9 cellular contexts compared by ENCODE assay signal in genomic region chr7:87144173-87144657, GRCh38. TPM values are rescaled to one million over a fixed set of nuclear protein-coding genes. Genes with fewer than 3 reads are reported as not detected.
DNase-seq lines count a peak whose midpoint lies in the region; ATAC-seq, FAIRE-seq and TF ChIP-seq lines count a peak whose summit lies in the region.
"Had no signal": no experiment of that assay in that cellular context is flagged by ENCODE, and none has a peak within 500 bp of the region (broad histone marks: within the 10 kb centered on the region; RNA-seq: fewer than 3 reads in every experiment).

No MANE protein-coding gene starts in this region.

- no peak for TF ChIP-seq CTCF in GM12878 (IDR thresholded peaks at IDR 0.05 in 2 of 3, conservative IDR thresholded peaks at IDR 0.05 in 1 of 3; ENCODE audit: control insufficient read depth in 2 of 3, extremely low read depth in 1 of 3, insufficient read depth in 1 of 3, low read depth in 3 of 3, low read length in 3 of 3)
- no peak for TF ChIP-seq CTCF in transverse colon (IDR thresholded peaks at IDR 0.05)
- no peak for TF ChIP-seq CTCF in osteocyte (IDR thresholded peaks at IDR 0.05)

- SMC1A ChIA-PET in GM12878 (lab: Charles Lee; ENCODE audit: uncharacterized antibody, unreplicated experiment) = interaction anchor here (0.8 to 1.5 kb wide), 4 partner anchors 10 to 73 kb away, joined by 3 to 5 read pairs (median 5); no protein-coding TSS in a partner anchor

- H3K36me3 Mint-ChIP-seq in osteocyte (ENCODE audit: unreplicated experiment) = no peaks in the 10 kb centered on the region

- ATAC-seq in GM18520 (IDR thresholded peaks at IDR 0.05; ENCODE audit: unreplicated experiment) = peak; percentile 92
- peak; percentile 98 for ATAC-seq in GM21423 (IDR thresholded peaks at IDR 0.05; ENCODE audit: unreplicated experiment)
- peak; percentile 98 for ATAC-seq in HG03135 (IDR thresholded peaks at IDR 0.05; ENCODE audit: unreplicated experiment)
- peak; percentile 97 for ATAC-seq in GM12878

- H3K4me3 Mint-ChIP-seq in osteocyte (ENCODE audit: unreplicated experiment) = no peak overlapping the region

- H3K4me3 ChIP-seq in GM12878 (no peak overlapping the region), transverse colon (no peak overlapping the region)
- H3K4me3 ChIP-seq: thyroid gland had no signal

- BruUV-seq in GM12878 (replicated peaks; lab: Mats Ljungman, UMichigan) = no TSS peak

- H3K9me3 ChIP-seq in GM12878 (replicated peaks; ENCODE audit: control insufficient read depth, insufficient read depth, low read length) = no peaks in the 10 kb centered on the region
- no peaks in the 10 kb centered on the region for H3K9me3 ChIP-seq in transverse colon
- H3K9me3 ChIP-seq: thyroid gland had no signal

- 0% methylated on average over 2 of the region's 2 CpGs for WGBS in GM12878 (ENCODE audit: insufficient coverage, insufficient replicate concordance, low lambda C conversion rate, missing lambda C conversion rate)
- WGBS in transverse colon (ENCODE audit: low coverage in 1 of 2), 2 donors = 53 to 54% methylated on average over 2 of the region's 2 CpGs

- CTCF ChIA-PET in GM12878 (lab: Yijun Ruan, JAX) = interaction anchor here (1.2 to 1.9 kb wide), 3 partner anchors 10 to 217 kb away, joined by 3 to 7 read pairs (median 5); no protein-coding TSS in a partner anchor

- peak in 1 of 2 experiments; percentile 58; a peak in 1 of 4 replicates for TF ChIP-seq EP300 in GM12878 (IDR thresholded peaks at IDR 0.05; ENCODE audit: borderline replicate concordance in 1 of 2, control insufficient read depth in 1 of 2, low read depth in 2 of 2, low read length in 2 of 2)
- no peak for TF ChIP-seq EP300 in transverse colon (IDR thresholded peaks at IDR 0.05; ENCODE audit: low read depth)

- H4K20me1 ChIP-seq in GM12878 (ENCODE audit: control insufficient read depth, insufficient read depth) = no peaks in the 10 kb centered on the region

- H3K27ac ChIP-seq in GM12878 (ENCODE audit: control insufficient read depth, insufficient read depth) (peak overlapping the region; percentile 56), transverse colon (no peak overlapping the region)
- H3K27ac ChIP-seq: thyroid gland had no signal

- no peaks in the 10 kb centered on the region for H3K79me2 ChIP-seq in GM12878 (ENCODE audit: control insufficient read depth, insufficient read depth, low read length)

- no peak overlapping the region for H3K27ac Mint-ChIP-seq in osteocyte (ENCODE audit: unreplicated experiment)

- FAIRE-seq in GM12878 (lab: Jason Lieb, UNC) = peak; percentile 76

- peaks cover 15% of the 10 kb centered on the region for H3K27me3 Mint-ChIP-seq in osteocyte (ENCODE audit: unreplicated experiment)

- H3K27me3 ChIP-seq in GM12878 (replicated peaks in 1 of 2; ENCODE audit: control insufficient read depth in 2 of 2, insufficient read depth in 2 of 2, low read length in 1 of 2) (no peaks in the 10 kb centered on the region), transverse colon (no peaks in the 10 kb centered on the region)
- H3K27me3 ChIP-seq: thyroid gland had no signal

- H3K9me3 Mint-ChIP-seq in osteocyte (ENCODE audit: unreplicated experiment) = no peaks in the 10 kb centered on the region

- H3K36me3 ChIP-seq in GM12878 (ENCODE audit: control insufficient read depth in 2 of 2, insufficient read depth in 2 of 2, low read length in 1 of 2) (no peaks in the 10 kb centered on the region), transverse colon (no peaks in the 10 kb centered on the region)
- H3K36me3 ChIP-seq: thyroid gland had no signal

- POLR2A ChIA-PET in GM12878 (lab: Charles Lee) = interaction anchor here (1.2 kb wide), 1 partner anchor 10 kb away, joined by 3 read pairs; no protein-coding TSS in a partner anchor

- peak overlapping the region; percentile 43 for H3K4me2 ChIP-seq in GM12878 (ENCODE audit: control insufficient read depth, insufficient read depth)

- no peak overlapping the region for H3K9ac ChIP-seq in GM12878 (ENCODE audit: control insufficient read depth, insufficient read depth, low read length)

- H3K4me1 ChIP-seq in GM12878 (ENCODE audit: control insufficient read depth, insufficient read depth, low read length) (peaks cover 22% of the 10 kb centered on the region), transverse colon (peaks cover 0 to 12% (median 0%) of the 10 kb centered on the region in 4 donors)

- TF ChIP-seq POLR2A in GM12878 (IDR thresholded peaks at IDR 0.05; ENCODE audit: low read depth, low read length) (no peak), transverse colon (IDR thresholded peaks at IDR 0.05) (no peak)

- no peak for TF ChIP-seq RAD21 in GM12878 (IDR thresholded peaks at IDR 0.05; ENCODE audit: insufficient read depth, low read depth, low read length)

- no peaks in the 10 kb centered on the region for H3K4me1 Mint-ChIP-seq in osteocyte (ENCODE audit: unreplicated experiment)

- RAD21 ChIA-PET in GM12878 (lab: Charles Lee; ENCODE audit: unreplicated experiment) = no interaction called here

- DNase-seq in GM12878 (ENCODE audit: low read depth, low spot score) (peak; percentile 78), transverse colon (no peak), hepatic stellate cell (ENCODE audit: low spot score) (no peak), osteocyte (ENCODE audit: extremely low spot score, unreplicated experiment) (no peak), COLO829 (ENCODE audit: low spot score) (no peak)
- DNase-seq: thyroid gland had no signal

- in situ Hi-C loops in GM12878 (cut with MboI) (no loop called here), transverse colon (cut with MboI; ENCODE audit: low pct_ligation_motif_present in 1 of 4, low pct_unique_long_range_greater_than_20kb in 1 of 4, low sequenced_read_pairs in 3 of 4) (loop anchor here in 1 of 4 donors (10.0 kb wide), 1 partner anchor 209 kb away; no protein-coding TSS in a partner anchor)

- H2AFZ ChIP-seq in GM12878 (ENCODE audit: control insufficient read depth, low read depth, low read length) = peak overlapping the region; percentile 40

- intact Hi-C loops in GM12878 (cut with micrococcal nuclease; ENCODE audit: unreplicated experiment) (loop anchor here (2.0 kb wide), 1 partner anchor 83 kb away; no protein-coding TSS in a partner anchor), transverse colon (cut with DNase I; ENCODE audit: low total_unique reads) (loop anchor here (10.0 kb wide), 1 partner anchor 69 kb away; no protein-coding TSS in a partner anchor)

TF ChIP-seq in GM12878, 131 proteins besides CTCF, POLR2A, EP300 and RAD21 (continues in another document):
- no peak for TF ChIP-seq BCLAF1 (IDR thresholded peaks at IDR 0.05)
- TF ChIP-seq SIN3A (IDR thresholded peaks at IDR 0.05; ENCODE audit: low read depth, low read length) = no peak
- no peak for TF ChIP-seq PBX3 (IDR thresholded peaks at IDR 0.05; ENCODE audit: insufficient replicate concordance, low read depth, low read length)
- TF ChIP-seq IKZF1 (conservative IDR thresholded peaks at IDR 0.05) = 0 out of 2 replicates have a peak, but pooled peaks have one; percentile 20

RNA-seq across cellular contexts. Expression of gene DMTF1, which starts 8.0 kb away (rescaled TPM):
- total RNA-seq in GM12878 (2013; cell fraction: nucleolus; rRNA removed) = 798 and 844 TPM in 2 replicates
- 98.2 and 109 TPM in 2 replicates for total RNA-seq in GM12878 (2014; rRNA removed)
- 96.3 and 108 TPM in 2 replicates for total RNA-seq in GM12878 (2014; rRNA removed; fragmentation: Illumina TruSeq; extraction: Trizol)
- total RNA-seq in GM12878 (2021) = 62.6 and 79.0 TPM in 2 replicates
- polyA plus RNA-seq in GM12878 (2011; ENCODE audit: low read depth) = 58.8 TPM
- polyA plus RNA-seq in GM12878 (2011; rRNA removed) = 191 and 269 TPM in 2 replicates
- 50.8 and 53.1 TPM in 2 replicates for polyA plus RNA-seq in GM12878 (2011; cell fraction: cytosol; rRNA removed)
- polyA plus RNA-seq in GM12878 (2011; cell fraction: nucleus; rRNA removed) = 502 and 620 TPM in 2 replicates
- polyA plus RNA-seq in GM12878 (2012) = 65.8 and 69.4 TPM in 2 replicates
- 102 and 133 TPM in 2 replicates for polyA plus RNA-seq in GM12878 (2014; fragmentation: Illumina TruSeq; extraction: Trizol)
- polyA plus RNA-seq in GM12878 (2014; fragmentation: Nextera tagmentation; extraction: Ambion mirVana) = 10 to 100 TPM; 24.3 to 28.4 TPM
- polyA plus RNA-seq in GM12878 (2014; rRNA removed) = 58.0 and 65.0 TPM in 2 replicates
- polyA plus RNA-seq in GM12878 (2016; fragmentation: Nextera tagmentation; extraction: Ambion mirVana) = 10 to 100 TPM; 49.0 to 52.9 TPM
- 190 and 273 TPM in 2 replicates for polyA minus RNA-seq in GM12878 (2011; rRNA and poly(A)+ RNA removed)
- polyA minus RNA-seq in GM12878 (2011; cell fraction: cytosol; rRNA and poly(A)+ RNA removed) = 25.3 and 38.2 TPM in 2 replicates
- polyA minus RNA-seq in GM12878 (2011; cell fraction: nucleus; rRNA and poly(A)+ RNA removed) = 392 and 529 TPM in 2 replicates
- total RNA-seq in transverse colon = 100 to 1,000 TPM in 2 of 4 donors, 10 to 100 TPM in 2; 77.4 to 157 (median 121) TPM
- 74.7 and 82.9 TPM in 2 replicates for total RNA-seq in osteocyte
